ENCODE assay signal across 8 cellular contexts in genomic region chr9:126719677-126720435, GRCh38.
DNase-seq lines count a peak whose midpoint lies in the region; ATAC-seq and TF ChIP-seq lines count a peak whose summit lies in the region.

No MANE protein-coding gene starts in this region.

- H3K9me3 Mint-ChIP-seq in activated B cell treated with CpG ODN at 0.5 μM for 24 hours (no peaks in the 10 kb centered on the region), brain (peaks cover 0 to 13% (median 0%) of the 10 kb centered on the region in 5 experiments)

- CTCF ChIA-PET in activated B cell treated with CpG ODN at 0.5 μM for 24 hours (lab: Charles Lee), result interaction anchor here (2.1 to 3.9 kb wide), 2 partner anchors 14 to 62 kb away, joined by 8 to 28 read pairs; no protein-coding TSS in a partner anchor

- H3K36me3 Mint-ChIP-seq in activated B cell treated with CpG ODN at 0.5 μM for 24 hours (ENCODE audit: low read depth) (peaks cover 2% of the 10 kb centered on the region), brain (no peaks in the 10 kb centered on the region)

- TF ChIP-seq CTCF in activated B cell treated with CpG ODN at 0.5 μM for 24 hours (IDR thresholded peaks at IDR 0.05) (no peak), brain (conservative IDR thresholded peaks at IDR 0.05) (no peak), kidney epithelial cell (IDR thresholded peaks at IDR 0.05; ENCODE audit: insufficient read depth, low read length, poor library complexity, severe bottlenecking) (no peak)

- H3K4me3 Mint-ChIP-seq in activated B cell treated with CpG ODN at 0.5 μM for 24 hours, result peak overlapping the region; percentile 67
- peak overlapping the region; percentile 28 to 74 (median 60) for H3K4me3 Mint-ChIP-seq in brain

- ATAC-seq in GM21619 (IDR thresholded peaks at IDR 0.05; ENCODE audit: unreplicated experiment) (peak; percentile 30), activated B cell treated with CpG ODN at 0.5 μM for 24 hours (ENCODE audit: low read depth) (peak; percentile 49), HG02852 (IDR thresholded peaks at IDR 0.05; ENCODE audit: unreplicated experiment) (no peak)

- POLR2A ChIA-PET in activated B cell treated with CpG ODN at 0.5 μM for 24 hours (lab: Charles Lee), result interaction anchor here (0.6 to 3.7 kb wide), 4 partner anchors 10 to 106 kb away, joined by 4 to 24 read pairs (median 9); partner anchors contain the start of gene ZBTB43

- no peak overlapping the region for H3K4me3 ChIP-seq in kidney epithelial cell (ENCODE audit: low read depth, low read length)

- DNase-seq in ACHN (peak; percentile 79), NCI-H1694 (lab: John Stamatoyannopoulos, UW) (peak; percentile 54), activated B cell treated with CpG ODN at 0.5 μM for 24 hours (peak; percentile 74), kidney epithelial cell (ENCODE audit: low read depth) (peak; percentile 89)
- peak; percentile 64 to 72 for DNase-seq in stimulated activated CD4-positive, alpha-beta T cell treated with anti-CD3 and anti-CD28 coated beads, Interleukin-2, amount 100 ng/mL, for 48 hours

- in situ Hi-C loops in ACHN (cut with HindIII; ENCODE audit: low pct_ligation_motif_present, low pct_unique_long_range_greater_than_20kb, low sequenced_read_pairs), result no loop called here

- H3K27me3 Mint-ChIP-seq in activated B cell treated with CpG ODN at 0.5 μM for 24 hours (no peaks in the 10 kb centered on the region), brain (peaks cover 36% of the 10 kb centered on the region)

- intact Hi-C loops in activated B cell treated with CpG ODN at 0.5 μM for 24 hours (cut with micrococcal nuclease), result loop anchor here (5.0 kb wide), 2 partner anchors 142 to 447 kb away; partner anchors contain the start of gene ZBTB34

- H3K4me1 Mint-ChIP-seq in activated B cell treated with CpG ODN at 0.5 μM for 24 hours, result peaks cover 47% of the 10 kb centered on the region
- H3K4me1 Mint-ChIP-seq in brain, result peaks cover 54% of the 10 kb centered on the region

- no peaks in the 10 kb centered on the region for H3K36me3 ChIP-seq in kidney epithelial cell (ENCODE audit: control insufficient read depth, insufficient read depth, low read length)

- no peaks in the 10 kb centered on the region for H3K27me3 ChIP-seq in kidney epithelial cell (ENCODE audit: control insufficient read depth, insufficient read depth, low read length)

- H3K27ac Mint-ChIP-seq in activated B cell treated with CpG ODN at 0.5 μM for 24 hours, result peak overlapping the region; percentile 95
- peak overlapping the region; percentile 33 to 98 (median 89) for H3K27ac Mint-ChIP-seq in brain
